13 cellular contexts compared by ENCODE assay signal in genomic region chr6:113488812-113489685, GRCh38.
DNase-seq lines count a peak whose midpoint lies in the region; ATAC-seq and TF ChIP-seq lines count a peak whose summit lies in the region.
"Had no signal": no experiment of that assay in that cellular context is flagged by ENCODE, and none has a peak within 500 bp of the region (broad histone marks: within the 10 kb centered on the region; RNA-seq: fewer than 3 reads in every experiment).

No MANE protein-coding gene starts in this region.

- no peaks in the 10 kb centered on the region for H3K9me2 ChIP-seq in Loucy (replicated peaks; ENCODE audit: low read depth, low read length)

- no peak overlapping the region for H3K4me3 ChIP-seq in Loucy (ENCODE audit: low read length, poor library complexity, severe bottlenecking)
- no peak overlapping the region for H3K4me3 ChIP-seq in body of pancreas
- no peak overlapping the region for H3K4me3 ChIP-seq in mesendoderm (ENCODE audit: low read length)
- H3K4me3 ChIP-seq: esophagus squamous epithelium had no signal

- H4K5ac ChIP-seq in mesendoderm (ENCODE audit: low read length): no peak overlapping the region

- TF ChIP-seq POLR2A in body of pancreas (IDR thresholded peaks at IDR 0.05): no peak

- WGBS in body of pancreas, 2 donors: 64 to 66% methylated on average over 4 of the region's 4 CpGs
- no CpG with 5 or more reads among the region's 4 CpGs for WGBS in mesendoderm (ENCODE audit: extremely low coverage, insufficient coverage, low lambda C conversion rate)

- H3F3A ChIP-seq in Loucy (ENCODE audit: low read depth): no peaks in the 10 kb centered on the region

- H2BK120ac ChIP-seq in mesendoderm (ENCODE audit: low read depth, low read length): no peak overlapping the region

- H4K20me1 ChIP-seq in Loucy (ENCODE audit: insufficient read depth, low read length, poor library complexity, severe bottlenecking): no peaks in the 10 kb centered on the region

- no peaks in the 10 kb centered on the region for H3K9me3 ChIP-seq in Loucy (ENCODE audit: insufficient read depth, low read depth, low read length)
- no peaks in the 10 kb centered on the region for H3K9me3 ChIP-seq in body of pancreas
- H3K9me3 ChIP-seq: esophagus squamous epithelium had no signal

- H3K79me1 ChIP-seq in mesendoderm (ENCODE audit: low read length): no peaks in the 10 kb centered on the region

- peak; percentile 39; the same call in 2 of the 3 replicates for TF ChIP-seq CTCF in GM12872 (IDR thresholded peaks at IDR 0.05; ENCODE audit: insufficient read depth, low read depth, low read length)
- peak; percentile 36 for TF ChIP-seq CTCF in Loucy (conservative IDR thresholded peaks at IDR 0.05; ENCODE audit: low read length)
- no peak for TF ChIP-seq CTCF in body of pancreas (IDR thresholded peaks at IDR 0.05)

- no peak overlapping the region for H3K4me2 ChIP-seq in Loucy (ENCODE audit: low read depth, low read length, poor library complexity, severe bottlenecking)
- no peak overlapping the region for H3K4me2 ChIP-seq in mesendoderm (ENCODE audit: low read length)

- no peak overlapping the region for H2AK5ac ChIP-seq in mesendoderm (ENCODE audit: low read length)

- intact Hi-C loops in body of pancreas (cut with DNase I): no loop called here

- H4K8ac ChIP-seq in mesendoderm (ENCODE audit: low read depth, low read length): no peak overlapping the region

- no peak overlapping the region for H3K56ac ChIP-seq in mesendoderm (ENCODE audit: low read length)

- H3K36me3 ChIP-seq in Loucy (ENCODE audit: insufficient read depth, low read length): no peaks in the 10 kb centered on the region
- H3K36me3 ChIP-seq in body of pancreas (replicated peaks in 1 of 2; ENCODE audit: insufficient read depth in 1 of 2, low read depth in 2 of 2): no peaks in the 10 kb centered on the region
- no peaks in the 10 kb centered on the region for H3K36me3 ChIP-seq in mesendoderm (ENCODE audit: control insufficient read depth, insufficient read depth, low read length)
- H3K36me3 ChIP-seq: esophagus squamous epithelium had no signal

- DNase-seq in body of pancreas (no peak), mesendoderm (peak; percentile 38)
- no peak for DNase-seq in activated CD8-positive, alpha-beta memory T cell treated with anti-CD3 and anti-CD28 coated beads, Interleukin-2, amount 50 U/mL, for 4 hours
- DNase-seq: activated CD4-positive, alpha-beta memory T cell treated with anti-CD3 and anti-CD28 coated beads for 36 hours; activated gamma-delta T cell treated with Interleukin-2 at 50 U/mL for 16 hours; cerebellar nuclear complex; esophagus squamous epithelium; NCI-H1694 treated with DMSO at 0.1 percent for 48 hours; right cardiac atrium had no signal

- H2BK5ac ChIP-seq in mesendoderm (ENCODE audit: low read length): no peak overlapping the region

- H3K4ac ChIP-seq in mesendoderm (ENCODE audit: low read depth, low read length): no peak overlapping the region

- H3K9ac ChIP-seq in Loucy (ENCODE audit: low read depth, low read length, poor library complexity, severe bottlenecking) (no peak overlapping the region), mesendoderm (ENCODE audit: low read length) (no peak overlapping the region)

- H3K18ac ChIP-seq in mesendoderm (ENCODE audit: low read length): no peak overlapping the region

- H3K4me1 ChIP-seq in Loucy (ENCODE audit: insufficient read depth, low read length, poor library complexity, severe bottlenecking): no peaks in the 10 kb centered on the region
- H3K4me1 ChIP-seq in body of pancreas: peaks cover 3% of the 10 kb centered on the region
- H3K4me1 ChIP-seq in mesendoderm (ENCODE audit: control insufficient read depth, low read depth, low read length): no peaks in the 10 kb centered on the region

- H3K79me2 ChIP-seq in Loucy (ENCODE audit: insufficient read depth, low read length) (no peaks in the 10 kb centered on the region), mesendoderm (ENCODE audit: control insufficient read depth, insufficient read depth, low read length) (no peaks in the 10 kb centered on the region)

- ATAC-seq in body of pancreas (no peak), HG03565 (IDR thresholded peaks at IDR 0.05; ENCODE audit: unreplicated experiment) (no peak), HG03520 (IDR thresholded peaks at IDR 0.05; ENCODE audit: unreplicated experiment) (no peak)
- ATAC-seq: right cardiac atrium had no signal

- no peak overlapping the region for H2AFZ ChIP-seq in Loucy (ENCODE audit: low read length)

- H3K27ac ChIP-seq in body of pancreas (peak overlapping the region; percentile 19 to 66 (median 58)), mesendoderm (ENCODE audit: low read depth, low read length) (no peak overlapping the region)
- H3K27ac ChIP-seq: esophagus squamous epithelium had no signal

- H3K27me3 ChIP-seq in Loucy (ENCODE audit: insufficient read depth, low read length, poor library complexity, severe bottlenecking) (no peaks in the 10 kb centered on the region), body of pancreas (no peaks in the 10 kb centered on the region), mesendoderm (ENCODE audit: insufficient read depth, low read length, poor library complexity) (no peaks in the 10 kb centered on the region)
- H3K27me3 ChIP-seq: esophagus squamous epithelium had no signal

- H3K23ac ChIP-seq in mesendoderm (ENCODE audit: low read length): no peak overlapping the region

- no peak overlapping the region for H2BK15ac ChIP-seq in mesendoderm (replicated peaks; ENCODE audit: low read depth)

Comparison
In these comparisons a context has a peak if more than half of its experiments do, and no peak if none do; other contexts are left out.
1. CTCF ChIP-seq: peak in GM12872 (single experiment) and Loucy (single experiment); none in body of pancreas (0 of 7).